29 cellular contexts compared by ENCODE assay signal in the genomic region with DNA sequence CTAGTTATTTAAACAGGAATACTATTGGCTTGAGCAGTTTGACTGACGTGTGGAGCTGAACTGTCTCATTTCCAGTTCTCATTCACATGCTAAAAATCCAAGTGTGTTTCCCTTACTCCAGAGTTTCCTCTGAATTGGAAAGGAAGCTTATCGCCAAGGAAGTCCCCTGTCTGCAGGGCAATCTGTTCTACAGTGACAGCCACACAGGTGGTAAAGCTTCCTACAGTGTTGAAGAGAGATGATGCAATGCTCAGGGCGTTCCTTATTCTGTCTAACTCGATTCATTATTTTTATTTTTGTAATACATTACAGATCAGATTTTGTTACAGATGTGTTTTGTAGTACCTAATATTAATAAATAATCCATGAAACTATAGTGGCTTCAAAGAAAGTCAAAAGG. TPM values are rescaled to one million over a fixed set of nuclear protein-coding genes. Genes with fewer than 3 reads are reported as not detected.
"Had no signal": no experiment of that assay in that cellular context is flagged by ENCODE, and none has a peak within 500 bp of the region (broad histone marks: within the 10 kb centered on the region; RNA-seq: fewer than 3 reads in every experiment).

No MANE protein-coding gene starts in this region.

- H3K36me3 ChIP-seq: ascending aorta, cardiac muscle cell, WERI-Rb-1 had no signal

- DNase-seq: activated CD4-positive, alpha-beta T cell treated with anti-CD3 and anti-CD28 coated beads, Interleukin-2, amount 10 ng/mL, durations not matched to agents 24 days and 14 days; activated CD4-positive, alpha-beta T cell treated with anti-CD3 and anti-CD28 coated beads, Interleukin-2, amount 50 U/mL, for 4 hours; activated CD8-positive, alpha-beta T cell treated with anti-CD3 and anti-CD28 coated beads for 36 hours; activated effector memory CD4-positive, alpha-beta T cell treated with anti-CD3 and anti-CD28 coated beads, Interleukin-2, amount 50 U/mL, for 16 hours; activated naive CD4-positive, alpha-beta T cell treated with Interleukin-2 at 50 U/mL for 16 hours; activated naive CD8-positive, alpha-beta T cell treated with anti-CD3 and anti-CD28 coated beads, Interleukin-2, amount 10 ng/mL, durations not matched to agents 7 days and 5 days; activated T-cell treated with anti-CD3 and anti-CD28 coated beads, Interleukin-2, amount 50 U/mL, for 1 hour; activated T-cell treated with anti-CD3 and anti-CD28 coated beads, Interleukin-2, amount 50 U/mL, for 72 hours; amygdala; NCI-H1105; NCI-H1417 treated with DMSO at 0.1 percent for 48 hours; NCI-H187 treated with DMSO at 0.1 percent for 48 hours; NCI-H2081; NCI-H510A; NCI-H526; NCI-H748 treated with DMSO at 0.1 percent for 48 hours; OCI-M1; Right ventricle myocardium superior; SW 1271; T-helper 1 cell; T-helper 2 cell; T1000; WERI-Rb-1 had no signal

- H3K27ac Mint-ChIP-seq: activated CD4-positive, alpha-beta T cell treated with anti-CD3 and anti-CD28 coated beads, Interleukin-2, amount 10 ng/mL, durations not matched to agents 24 days and 14 days; activated CD8-positive, alpha-beta T cell treated with anti-CD3 and anti-CD28 coated beads for 36 hours; activated naive CD4-positive, alpha-beta T cell treated with anti-CD3 and anti-CD28 coated beads, Interleukin-2, amount 50 U/mL, for 24 hours; activated naive CD8-positive, alpha-beta T cell treated with anti-CD3 and anti-CD28 coated beads, Interleukin-2, amount 10 ng/mL, durations not matched to agents 7 days and 5 days; activated T-cell treated with anti-CD3 and anti-CD28 coated beads, Interleukin-2, amount 50 U/mL, for 72 hours; activated T-helper 17 cell treated with anti-CD3 and anti-CD28 coated beads, Interleukin-2, amount 50 U/mL, for 72 hours had no signal

- H3K9me3 ChIP-seq: ascending aorta had no signal

- H3K27ac ChIP-seq: ascending aorta, cardiac muscle cell, WERI-Rb-1 had no signal

- H3K4me1 Mint-ChIP-seq: activated CD4-positive, alpha-beta T cell treated with anti-CD3 and anti-CD28 coated beads, Interleukin-2, amount 10 ng/mL, durations not matched to agents 24 days and 14 days; activated naive CD4-positive, alpha-beta T cell treated with anti-CD3 and anti-CD28 coated beads, Interleukin-2, amount 50 U/mL, for 24 hours; activated naive CD8-positive, alpha-beta T cell treated with anti-CD3 and anti-CD28 coated beads, Interleukin-2, amount 10 ng/mL, durations not matched to agents 7 days and 5 days; activated T-helper 17 cell treated with anti-CD3 and anti-CD28 coated beads, Interleukin-2, amount 50 U/mL, for 72 hours; central memory CD8-positive, alpha-beta T cell had no signal

- H3K9me3 Mint-ChIP-seq: activated CD4-positive, alpha-beta T cell treated with anti-CD3 and anti-CD28 coated beads, Interleukin-2, amount 10 ng/mL, durations not matched to agents 24 days and 14 days; activated CD8-positive, alpha-beta T cell treated with anti-CD3 and anti-CD28 coated beads for 36 hours; activated naive CD4-positive, alpha-beta T cell treated with anti-CD3 and anti-CD28 coated beads, Interleukin-2, amount 50 U/mL, for 24 hours; activated naive CD8-positive, alpha-beta T cell treated with anti-CD3 and anti-CD28 coated beads, Interleukin-2, amount 10 ng/mL, durations not matched to agents 7 days and 5 days; activated T-helper 17 cell treated with anti-CD3 and anti-CD28 coated beads, Interleukin-2, amount 50 U/mL, for 72 hours had no signal

- ATAC-seq: activated CD8-positive, alpha-beta T cell treated with anti-CD3 and anti-CD28 coated beads for 36 hours; activated T-cell treated with anti-CD3 and anti-CD28 coated beads, Interleukin-2, amount 50 U/mL, for 72 hours; activated T-helper 17 cell treated with anti-CD3 and anti-CD28 coated beads, Interleukin-2, amount 50 U/mL, for 72 hours had no signal

- H3K4me1 ChIP-seq: ascending aorta had no signal

- H3K36me3 Mint-ChIP-seq: activated naive CD4-positive, alpha-beta T cell treated with anti-CD3 and anti-CD28 coated beads, Interleukin-2, amount 50 U/mL, for 24 hours; activated naive CD8-positive, alpha-beta T cell treated with anti-CD3 and anti-CD28 coated beads, Interleukin-2, amount 10 ng/mL, durations not matched to agents 7 days and 5 days had no signal

- H3K4me3 Mint-ChIP-seq: activated CD4-positive, alpha-beta T cell treated with anti-CD3 and anti-CD28 coated beads, Interleukin-2, amount 10 ng/mL, durations not matched to agents 24 days and 14 days; activated CD8-positive, alpha-beta T cell treated with anti-CD3 and anti-CD28 coated beads for 36 hours; activated naive CD4-positive, alpha-beta T cell treated with anti-CD3 and anti-CD28 coated beads, Interleukin-2, amount 50 U/mL, for 24 hours; activated naive CD8-positive, alpha-beta T cell treated with anti-CD3 and anti-CD28 coated beads, Interleukin-2, amount 10 ng/mL, durations not matched to agents 7 days and 5 days; activated T-cell treated with anti-CD3 and anti-CD28 coated beads, Interleukin-2, amount 50 U/mL, for 72 hours; activated T-helper 17 cell treated with anti-CD3 and anti-CD28 coated beads, Interleukin-2, amount 50 U/mL, for 72 hours; central memory CD8-positive, alpha-beta T cell had no signal

- H3K27me3 ChIP-seq: ascending aorta, cardiac muscle cell had no signal

- H3K27me3 Mint-ChIP-seq: activated CD4-positive, alpha-beta T cell treated with anti-CD3 and anti-CD28 coated beads, Interleukin-2, amount 10 ng/mL, durations not matched to agents 24 days and 14 days; activated CD8-positive, alpha-beta T cell treated with anti-CD3 and anti-CD28 coated beads for 36 hours; activated T-helper 17 cell treated with anti-CD3 and anti-CD28 coated beads, Interleukin-2, amount 50 U/mL, for 72 hours; central memory CD8-positive, alpha-beta T cell had no signal

- H3K4me3 ChIP-seq: ascending aorta, cardiac muscle cell had no signal

RNA-seq across cellular contexts. Expression of gene ADAMTS5, which starts 41.3 kb away (rescaled TPM):
- total RNA-seq: activated CD4-positive, alpha-beta T cell treated with anti-CD3 and anti-CD28 coated beads, Interleukin-2, amount 10 ng/mL, durations not matched to agents 24 days and 14 days; activated CD8-positive, alpha-beta memory T cell treated with anti-CD3 and anti-CD28 coated beads for 36 hours; activated CD8-positive, alpha-beta T cell treated with anti-CD3 and anti-CD28 coated beads for 36 hours; activated naive CD8-positive, alpha-beta T cell treated with anti-CD3 and anti-CD28 coated beads, Interleukin-2, amount 10 ng/mL, durations not matched to agents 7 days and 5 days; activated T-cell treated with anti-CD3 and anti-CD28 coated beads, Interleukin-2, amount 50 U/mL, for 72 hours; activated T-helper 17 cell treated with anti-CD3 and anti-CD28 coated beads, Interleukin-2, amount 50 U/mL, for 72 hours had no signal
